19 cellular contexts compared by ENCODE assay signal in genomic region chr4:141684785-141685184, GRCh38.
"Had no signal": no experiment of that assay in that cellular context is flagged by ENCODE, and none has a peak within 500 bp of the region (broad histone marks: within the 10 kb centered on the region; RNA-seq: fewer than 3 reads in every experiment).

No MANE protein-coding gene starts in this region.

- H3K27ac ChIP-seq: breast epithelium, epithelial cell of prostate, gastroesophageal sphincter had no signal

- DNase-seq: activated B cell treated with CpG ODN at 0.5 μM for 24 hours; activated CD4-positive, alpha-beta T cell treated with anti-CD3 and anti-CD28 coated beads, Interleukin-2, amount 10 ng/mL, durations not matched to agents 7 days and 5 days; activated CD8-positive, alpha-beta memory T cell treated with anti-CD3 and anti-CD28 coated beads, Interleukin-2, amount 50 U/mL, for 48 hours; activated naive CD8-positive, alpha-beta T cell treated with anti-CD3 and anti-CD28 coated beads, Interleukin-2, amount 10 ng/mL, durations not matched to agents 7 days and 5 days; activated T-cell treated with anti-CD3 and anti-CD28 coated beads, Interleukin-2, amount 50 U/mL, for 72 hours; effector memory CD4-positive, alpha-beta T cell; hippocampal formation; posterior cingulate gyrus; right cardiac atrium; stimulated activated CD4-positive, alpha-beta T cell treated with anti-CD3 and anti-CD28 coated beads, Interleukin-4, amount 100 ng/mL, for 4 hours; stimulated activated CD8-positive, alpha-beta memory T cell treated with anti-CD3 and anti-CD28 coated beads, Interleukin-4, amount 100 ng/mL, for 48 hours; stimulated activated naive CD8-positive, alpha-beta T cell treated with anti-CD3 and anti-CD28 coated beads, Interleukin-15, Interleukin-2, amounts not matched to agents 100 U/mL and 50 U/mL, for 24 hours; trophoblast cell had no signal

- H3K4me3 ChIP-seq: breast epithelium, gastroesophageal sphincter, smooth muscle cell had no signal

- FAIRE-seq: TTC549 had no signal

- ATAC-seq: activated T-cell treated with anti-CD3 and anti-CD28 coated beads, Interleukin-2, amount 50 U/mL, for 72 hours; gastroesophageal sphincter; natural killer cell treated with Interleukin-12 subunit alpha and Interleukin-12 subunit beta and Interleukin-15 and Interleukin-18, amount 100 ng/mL, for 72 hours; right cardiac atrium; stimulated activated naive CD8-positive, alpha-beta T cell treated with anti-CD3 and anti-CD28 coated beads, Interleukin-15, Interleukin-2, amounts not matched to agents 100 U/mL and 50 U/mL, for 24 hours had no signal

- H3K36me3 ChIP-seq: breast epithelium had no signal

- H3K9me3 ChIP-seq: breast epithelium, gastroesophageal sphincter had no signal

- H3K4me1 ChIP-seq: breast epithelium had no signal
